In genomic region chr1:181179980-181180964, GRCh38 we compare ENCODE assay signal across 8 cellular contexts.
DNase-seq lines count a peak whose midpoint lies in the region; ATAC-seq and TF ChIP-seq lines count a peak whose summit lies in the region.

No MANE protein-coding gene starts in this region.

- no peak overlapping the region for H3K4me3 ChIP-seq in AG09309 (ENCODE audit: control insufficient read depth, low read depth, low read length)
- no peak overlapping the region for H3K4me3 ChIP-seq in IMR-90 (ENCODE audit: insufficient read depth, low read depth, low read length)
- peak overlapping the region; percentile 10 for H3K4me3 ChIP-seq in SJCRH30
- peak overlapping the region in 1 of 4 donors; percentile 0 for H3K4me3 ChIP-seq in tibial nerve
- no peak overlapping the region for H3K4me3 ChIP-seq in tibial artery

- H2BK5ac ChIP-seq in IMR-90 (ENCODE audit: low read depth, low read length, poor library complexity, severe bottlenecking): no peak overlapping the region

- H2AK9ac ChIP-seq in IMR-90 (replicated peaks; ENCODE audit: low read depth, low read length, poor library complexity): no peak overlapping the region

- H3K4ac ChIP-seq in IMR-90 (ENCODE audit: low read depth, low read length): no peak overlapping the region

- H3K56ac ChIP-seq in IMR-90 (ENCODE audit: extremely low read depth, insufficient read depth, low read length): no peak overlapping the region

- CTCF ChIA-PET in IMR-90 (lab: Yijun Ruan, JAX): no interaction called here

- no peaks in the 10 kb centered on the region for H3K9me3 ChIP-seq in IMR-90 (ENCODE audit: control insufficient read depth, insufficient read depth, low read length)
- H3K9me3 ChIP-seq in SJCRH30 (replicated peaks): no peaks in the 10 kb centered on the region
- no peaks in the 10 kb centered on the region for H3K9me3 ChIP-seq in tibial nerve
- no peaks in the 10 kb centered on the region for H3K9me3 ChIP-seq in tibial artery

- H2BK120ac ChIP-seq in IMR-90 (ENCODE audit: low read depth, low read length): no peak overlapping the region

- H3K27ac ChIP-seq in IMR-90 (ENCODE audit: insufficient read depth, low read length): no peak overlapping the region
- H3K27ac ChIP-seq in SJCRH30: no peak overlapping the region
- H3K27ac ChIP-seq in tibial nerve: peak overlapping the region in 2 of 4 donors; percentile 23 to 64
- H3K27ac ChIP-seq in tibial artery: no peak overlapping the region

- intact Hi-C loops in IMR-90 (cut with micrococcal nuclease) (no loop called here), tibial artery (cut with DNase I; ENCODE audit: low total_unique reads) (no loop called here)

- H3K4me2 ChIP-seq in IMR-90 (ENCODE audit: low read depth, low read length): peak overlapping the region; percentile 9; the same call in 1 of the 2 replicates

- H2AK5ac ChIP-seq in IMR-90 (ENCODE audit: low read depth, low read length): no peak overlapping the region

- BruUV-seq in IMR-90 (replicated peaks; lab: Mats Ljungman, UMichigan): no TSS peak

- no peak overlapping the region for H3K23ac ChIP-seq in IMR-90 (ENCODE audit: low read depth, low read length)

- no CpG with 5 or more reads among the region's 15 CpGs for WGBS in IMR-90 (ENCODE audit: extremely low coverage in 2 of 2, insufficient read length in 1 of 2), 2 experiments
- 26 to 29% methylated on average over 15 of the region's 15 CpGs for WGBS in tibial nerve, 2 donors

- no peak overlapping the region for H3K18ac ChIP-seq in IMR-90 (ENCODE audit: low read depth, low read length)

- peak overlapping the region; percentile 38 for H2AFZ ChIP-seq in IMR-90 (replicated peaks; ENCODE audit: low read length, poor library complexity)

- TF ChIP-seq EP300 in tibial nerve (IDR thresholded peaks at IDR 0.05): peak in 1 of 2 donors; percentile 44

- no peak for TF ChIP-seq RAD21 in IMR-90 (IDR thresholded peaks at IDR 0.05; ENCODE audit: low read length)

- POLR2A ChIA-PET in IMR-90 (lab: Charles Lee; ENCODE audit: unreplicated experiment): no interaction called here

- in situ Hi-C loops in IMR-90 (cut with MboI; ENCODE audit: low sequenced_read_pairs): no loop called here

- peak; percentile 91 for ATAC-seq in IMR-90 (ENCODE audit: low read depth)
- no peak for ATAC-seq in HG02852 (IDR thresholded peaks at IDR 0.05; ENCODE audit: unreplicated experiment)

- TF ChIP-seq POLR2A in IMR-90 (IDR thresholded peaks at IDR 0.05; ENCODE audit: low read depth, low read length) (no peak), tibial nerve (IDR thresholded peaks at IDR 0.05) (no peak)

- DNase-seq in AG09309 (ENCODE audit: low read depth) (peak; percentile 18), IMR-90 (peak; percentile 84), SJCRH30 (peak; percentile 55 to 69), mesenteric fat pad (ENCODE audit: low spot score) (peak; percentile 62), tibial nerve (ENCODE audit: low spot score in 2 of 2) (peak; percentile 26 to 33), tibial artery (no peak)
- peak; percentile 19 for DNase-seq in central memory CD4-positive, alpha-beta T cell

- no peaks in the 10 kb centered on the region; the same call in 1 of the 2 replicates for H3K9me1 ChIP-seq in IMR-90 (ENCODE audit: insufficient read depth, low read length)

- no peak overlapping the region for H3K9ac ChIP-seq in IMR-90 (ENCODE audit: low read depth, low read length)

- no peaks in the 10 kb centered on the region for H4K20me1 ChIP-seq in IMR-90 (ENCODE audit: insufficient read depth, low read length)

- no peaks in the 10 kb centered on the region for H3K79me1 ChIP-seq in IMR-90 (ENCODE audit: low read depth in 1 of 2, low read length in 2 of 2)

- H4K5ac ChIP-seq in IMR-90 (ENCODE audit: low read depth, low read length): no peak overlapping the region

- H4K8ac ChIP-seq in IMR-90 (ENCODE audit: low read depth in 2 of 2, low read length in 2 of 2): no peak overlapping the region

- H3K14ac ChIP-seq in IMR-90 (replicated peaks; ENCODE audit: low read depth, low read length): no peak overlapping the region

- H3K27me3 ChIP-seq in IMR-90 (ENCODE audit: control insufficient read depth, insufficient read depth, low read length) (peaks cover 33% of the 10 kb centered on the region), SJCRH30 (no peaks in the 10 kb centered on the region), tibial nerve (no peaks in the 10 kb centered on the region), tibial artery (peaks cover 0 to 15% of the 10 kb centered on the region in 2 donors)

- no peak overlapping the region for H2BK20ac ChIP-seq in IMR-90 (ENCODE audit: low read depth, low read length)

- no peak overlapping the region for H4K91ac ChIP-seq in IMR-90 (ENCODE audit: insufficient read depth, low read depth, low read length)

- H3K4me1 ChIP-seq in IMR-90 (ENCODE audit: control insufficient read depth, insufficient read depth, low read length) (no peaks in the 10 kb centered on the region), SJCRH30 (peaks cover 17% of the 10 kb centered on the region), tibial nerve (peaks cover 0 to 14% (median 2%) of the 10 kb centered on the region in 4 donors), tibial artery (peaks cover 0 to 9% (median 0%) of the 10 kb centered on the region in 4 donors)

- TF ChIP-seq CTCF in AG09309 (IDR thresholded peaks at IDR 0.05; ENCODE audit: control insufficient read depth, insufficient read depth, low read depth, low read length, missing control alignments) (no peak), IMR-90 (conservative IDR thresholded peaks at IDR 0.05; ENCODE audit: low read depth, low read length) (no peak), tibial nerve (IDR thresholded peaks at IDR 0.05) (no peak), tibial artery (IDR thresholded peaks at IDR 0.05) (no peak)

- H3K36me3 ChIP-seq in IMR-90 (ENCODE audit: control insufficient read depth, insufficient read depth, low read length) (no peaks in the 10 kb centered on the region), SJCRH30 (no peaks in the 10 kb centered on the region), tibial nerve (no peaks in the 10 kb centered on the region), tibial artery (no peaks in the 10 kb centered on the region)

- no peak overlapping the region for H2BK15ac ChIP-seq in IMR-90 (ENCODE audit: low read depth, low read length)

- dilution Hi-C loops in IMR-90 (cut with HindIII; ENCODE audit: low sequenced_read_pairs, unreplicated experiment): no loop called here

TF ChIP-seq in IMR-90, 13 proteins besides CTCF, POLR2A, EP300 and RAD21:
- TF ChIP-seq MXI1 (IDR thresholded peaks at IDR 0.05; ENCODE audit: borderline replicate concordance, low read depth, low read length) (peak; percentile 98), MAFK (IDR thresholded peaks at IDR 0.05; ENCODE audit: low read depth, low read length) (no peak), CEBPB (IDR thresholded peaks at IDR 0.05; ENCODE audit: low read depth, low read length) (peak; percentile 58; the same call in 1 of the 2 replicates), MAZ (IDR thresholded peaks at IDR 0.05; ENCODE audit: borderline replicate concordance, low read depth, low read length) (peak; percentile 36; the same call in 1 of the 2 replicates), BHLHE40 (IDR thresholded peaks at IDR 0.05; ENCODE audit: low read depth, low read length) (peak; percentile 99), RFX5 (IDR thresholded peaks at IDR 0.05; ENCODE audit: low read depth, low read length) (peak; percentile 75), RCOR1 (IDR thresholded peaks at IDR 0.05; ENCODE audit: insufficient replicate concordance, low read length) (no peak)
- TF ChIP-seq, protein P1, sequence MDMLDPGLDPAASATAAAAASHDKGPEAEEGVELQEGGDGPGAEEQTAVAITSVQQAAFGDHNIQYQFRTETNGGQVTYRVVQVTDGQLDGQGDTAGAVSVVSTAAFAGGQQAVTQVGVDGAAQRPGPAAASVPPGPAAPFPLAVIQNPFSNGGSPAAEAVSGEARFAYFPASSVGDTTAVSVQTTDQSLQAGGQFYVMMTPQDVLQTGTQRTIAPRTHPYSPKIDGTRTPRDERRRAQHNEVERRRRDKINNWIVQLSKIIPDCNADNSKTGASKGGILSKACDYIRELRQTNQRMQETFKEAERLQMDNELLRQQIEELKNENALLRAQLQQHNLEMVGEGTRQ (IDR thresholded peaks at IDR 0.05; ENCODE audit: low read depth, low read length): peak; percentile 79

Comparison
In these comparisons a context has a peak if more than half of its experiments do, and no peak if none do; other contexts are left out.
1. DNase-seq: peak in AG09309 (single experiment), IMR-90 (single experiment), SJCRH30 (2 of 2), central memory CD4-positive, alpha-beta T cell (single experiment), mesenteric fat pad (single experiment) and tibial nerve (2 of 2); none in tibial artery (0 of 2).